In genomic region chr2:130726614-130727180, GRCh38 we compare ENCODE assay signal across 8 cellular contexts. TPM values are rescaled to one million over a fixed set of nuclear protein-coding genes. Genes with fewer than 3 reads are reported as not detected.
DNase-seq lines count a peak whose midpoint lies in the region; ATAC-seq and TF ChIP-seq lines count a peak whose summit lies in the region.

No MANE protein-coding gene starts in this region.

- H3K9me2 ChIP-seq in MM.1S (replicated peaks; ENCODE audit: insufficient read depth, low read length) = no peaks in the 10 kb centered on the region

- peaks cover 34% of the 10 kb centered on the region for H3K27me3 Mint-ChIP-seq in nephron progenitor cell (ENCODE audit: low read depth, poor library complexity)

- H3K79me2 ChIP-seq in MM.1S (ENCODE audit: low read length) = no peaks in the 10 kb centered on the region

- H3K9ac ChIP-seq in MM.1S (ENCODE audit: low read length) = peak overlapping the region; percentile 67

- peaks cover 6% of the 10 kb centered on the region for H3K4me1 Mint-ChIP-seq in nephron progenitor cell

- H2AFZ ChIP-seq in MM.1S (ENCODE audit: low read length) = peak overlapping the region; percentile 82

- H3K4me3 ChIP-seq in BE2C (ENCODE audit: low read depth, low read length) = peak overlapping the region; percentile 50
- H3K4me3 ChIP-seq in MM.1S (ENCODE audit: low read length) = peak overlapping the region; percentile 65
- H3K4me3 ChIP-seq in coronary artery = peak overlapping the region; percentile 77

- peak overlapping the region; percentile 83 for H3K4me3 Mint-ChIP-seq in nephron progenitor cell

- in situ Hi-C loops in G401 (cut with HindIII; ENCODE audit: low sequenced_read_pairs) = no loop called here

- peak overlapping the region; percentile 83 for H3K4me2 ChIP-seq in MM.1S (ENCODE audit: low read depth, low read length)

- peaks cover 3% of the 10 kb centered on the region for H3F3A ChIP-seq in MM.1S (ENCODE audit: insufficient read depth, low read length)

- ATAC-seq in GM19452 (IDR thresholded peaks at IDR 0.05; ENCODE audit: unreplicated experiment) = no peak
- no peak for ATAC-seq in GM19455 (IDR thresholded peaks at IDR 0.05; ENCODE audit: unreplicated experiment)

- no peaks in the 10 kb centered on the region for H3K36me3 Mint-ChIP-seq in nephron progenitor cell (ENCODE audit: low read depth)

- H3K27ac ChIP-seq in MM.1S (ENCODE audit: low read length) = peak overlapping the region; percentile 39; the same call in 1 of the 2 replicates
- peak overlapping the region in 1 of 2 donors; percentile 79 for H3K27ac ChIP-seq in coronary artery

- H3K27ac Mint-ChIP-seq in nephron progenitor cell = no peak overlapping the region

- H3K36me3 ChIP-seq in BE2C (no peaks in the 10 kb centered on the region), MM.1S (replicated peaks; ENCODE audit: insufficient read depth, low read length) (no peaks in the 10 kb centered on the region)

- no peaks in the 10 kb centered on the region for H3K9me3 ChIP-seq in BE2C
- H3K9me3 ChIP-seq in MM.1S (replicated peaks; ENCODE audit: insufficient read depth, low read length) = no peaks in the 10 kb centered on the region

- H3K4me1 ChIP-seq in BE2C (no peaks in the 10 kb centered on the region; the same call in 1 of the 2 replicates), MM.1S (ENCODE audit: low read length) (peaks cover 5% of the 10 kb centered on the region; the same call in 1 of the 2 replicates)

- no peaks in the 10 kb centered on the region for H3K27me3 ChIP-seq in BE2C
- H3K27me3 ChIP-seq in MM.1S (replicated peaks; ENCODE audit: insufficient read depth, low read length) = no peaks in the 10 kb centered on the region

- H4K20me1 ChIP-seq in MM.1S (ENCODE audit: insufficient read depth, low read length) = no peaks in the 10 kb centered on the region

- no peak for DNase-seq in BE2C
- no peak for DNase-seq in MM.1S
- DNase-seq in coronary artery (ENCODE audit: low spot score) = no peak
- no peak for DNase-seq in nephron progenitor cell
- no peak for DNase-seq in G401 (ENCODE audit: low spot score)
- no peak for DNase-seq in SIG-M5 treated with dmso at 0.1 percent for 504 hours (lab: John Stamatoyannopoulos, UW; ENCODE audit: unreplicated experiment)

- peaks cover 10% of the 10 kb centered on the region for H3K9me3 Mint-ChIP-seq in nephron progenitor cell

- TF ChIP-seq CTCF in BE2C (IDR thresholded peaks at IDR 0.05; ENCODE audit: low read depth, low read length) (no peak), MM.1S (IDR thresholded peaks at IDR 0.05; ENCODE audit: low read length) (no peak), coronary artery (IDR thresholded peaks at IDR 0.05) (no peak), nephron progenitor cell (IDR thresholded peaks at IDR 0.05) (no peak)

RNA-seq across cellular contexts. Expression of gene GPR148, which starts 2.2 kb away (rescaled TPM):
- not detected for polyA plus RNA-seq in BE2C (2012; ENCODE audit: insufficient read depth, insufficient read length, low read depth)
- not detected in 2 replicates for total RNA-seq in G401 (2014; rRNA removed; shearing (Covaris generic))

RNA-seq across cellular contexts. Expression of gene AMER3, which starts 28.6 kb away (rescaled TPM):
- 0.76 TPM for polyA plus RNA-seq in BE2C (2012; ENCODE audit: insufficient read depth, insufficient read length, low read depth)
- not detected in 2 replicates for total RNA-seq in G401 (2014; rRNA removed; shearing (Covaris generic))
